8 cellular contexts compared by ENCODE assay signal in genomic region chr5:14967166-14967565, GRCh38.
"Had no signal": no experiment of that assay in that cellular context is flagged by ENCODE, and none has a peak within 500 bp of the region (broad histone marks: within the 10 kb centered on the region; RNA-seq: fewer than 3 reads in every experiment).

No MANE protein-coding gene starts in this region.

- ATAC-seq: GM12878 had no signal

- DNase-seq: GDM1, GF-D8 had no signal

- H3K4me3 ChIP-seq: GM12878 had no signal

- FAIRE-seq: G401.6, GM12878, GM12891, GM12892, GM18507, GM19239 had no signal
